Comparison of ENCODE assay signal across 8 cellular contexts in the genomic region with DNA sequence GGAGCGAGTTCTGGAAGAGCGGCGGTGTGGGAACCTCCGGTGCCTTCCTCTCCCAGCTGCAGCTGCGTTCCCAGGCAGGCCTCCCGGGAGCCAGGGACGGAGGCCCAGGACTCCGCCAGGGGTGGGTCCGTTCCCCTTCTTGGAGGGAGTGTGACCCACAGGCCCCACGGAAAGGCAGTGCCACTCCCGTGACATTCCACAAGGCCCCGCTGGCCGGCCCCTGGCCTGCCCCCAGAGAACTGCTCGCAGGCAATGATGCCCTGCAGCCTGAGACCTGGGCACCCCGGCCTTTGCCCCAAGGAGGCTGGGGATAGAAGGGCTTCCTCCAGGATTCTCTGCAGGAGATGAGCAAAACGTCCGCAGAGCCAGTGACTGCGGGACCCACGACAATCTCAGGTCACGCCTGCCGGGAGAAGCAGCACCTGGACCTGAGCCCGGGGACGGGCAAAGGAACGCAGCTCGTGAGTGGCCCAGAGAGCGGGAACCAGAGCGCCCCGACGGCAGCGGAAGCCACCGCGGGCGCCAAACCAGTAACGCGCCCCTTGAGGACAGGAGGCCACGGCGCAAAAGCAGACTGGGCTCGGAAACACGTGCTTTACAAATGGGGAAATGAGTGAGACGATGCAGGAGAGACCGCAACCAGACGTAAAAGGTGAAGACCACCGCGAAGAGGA. TPM values are rescaled to one million over a fixed set of nuclear protein-coding genes. Genes with fewer than 3 reads are reported as not detected.
DNase-seq lines count a peak whose midpoint lies in the region; ATAC-seq and FAIRE-seq lines count a peak whose summit lies in the region.

No MANE protein-coding gene starts in this region.

- peaks cover 3 to 5% of the 10 kb centered on the region in 2 donors for H3K9me3 ChIP-seq in duodenal mucosa (ENCODE audit: control insufficient read depth in 1 of 2, low read length in 2 of 2)

- ATAC-seq in natural killer cell treated with Interleukin-12 subunit alpha and Interleukin-12 subunit beta and Interleukin-15 and Interleukin-18, amount 100 ng/mL, for 72 hours: peak; percentile 61 to 72

- H3K9ac ChIP-seq in duodenal mucosa (ENCODE audit: low read depth in 1 of 2, low read length in 2 of 2): no peak overlapping the region

- H3K27me3 Mint-ChIP-seq in natural killer cell treated with Interleukin-12 subunit alpha and Interleukin-12 subunit beta and Interleukin-15 and Interleukin-18, amount 100 ng/mL, for 72 hours: peaks cover 18 to 22% of the 10 kb centered on the region in 2 donors

- H3K27me3 ChIP-seq in duodenal mucosa (ENCODE audit: control insufficient read depth in 1 of 2, insufficient read depth in 2 of 2, low read length in 2 of 2): no peaks in the 10 kb centered on the region

- FAIRE-seq in urothelium cell line (lab: Jason Lieb, UNC): peak; percentile 89

- no peaks in the 10 kb centered on the region for H3K36me3 Mint-ChIP-seq in natural killer cell treated with Interleukin-12 subunit alpha and Interleukin-12 subunit beta and Interleukin-15 and Interleukin-18, amount 100 ng/mL, for 72 hours

- H3K36me3 ChIP-seq in duodenal mucosa (ENCODE audit: control insufficient read depth in 1 of 2, insufficient read depth in 2 of 2, low read length in 2 of 2): no peaks in the 10 kb centered on the region

- H3K27ac Mint-ChIP-seq in natural killer cell treated with Interleukin-12 subunit alpha and Interleukin-12 subunit beta and Interleukin-15 and Interleukin-18, amount 100 ng/mL, for 72 hours: peak overlapping the region in 1 of 2 donors; percentile 59

- H3K4me1 ChIP-seq in duodenal mucosa (ENCODE audit: control insufficient read depth in 1 of 2, insufficient read depth in 2 of 2, low read length in 2 of 2): no peaks in the 10 kb centered on the region

- H3K9me3 Mint-ChIP-seq in natural killer cell treated with Interleukin-12 subunit alpha and Interleukin-12 subunit beta and Interleukin-15 and Interleukin-18, amount 100 ng/mL, for 72 hours: peaks cover 3% of the 10 kb centered on the region

- peak overlapping the region; percentile 80 for H3K4me3 Mint-ChIP-seq in natural killer cell treated with Interleukin-12 subunit alpha and Interleukin-12 subunit beta and Interleukin-15 and Interleukin-18, amount 100 ng/mL, for 72 hours

- peaks cover 6 to 8% of the 10 kb centered on the region in 2 donors for H3K4me1 Mint-ChIP-seq in natural killer cell treated with Interleukin-12 subunit alpha and Interleukin-12 subunit beta and Interleukin-15 and Interleukin-18, amount 100 ng/mL, for 72 hours (ENCODE audit: low read depth in 2 of 2)

- H3K27ac ChIP-seq in duodenal mucosa (ENCODE audit: low read depth, low read length): no peak overlapping the region

- DNase-seq in activated T-cell treated with anti-CD3 and anti-CD28 coated beads for 24 hours (ENCODE audit: low read depth) (peak; percentile 15), activated T-cell treated with anti-CD3 and anti-CD28 coated beads for 4 hours (no peak), urothelium cell line (ENCODE audit: low spot score) (peak; percentile 93), UCSD-AML1 (lab: John Stamatoyannopoulos, UW; ENCODE audit: unreplicated experiment) (no peak), NCI-H2081 treated with DMSO at 0.1 percent for 48 hours (lab: John Stamatoyannopoulos, UW) (no peak), A172 (ENCODE audit: low spot score) (no peak)
- DNase-seq in natural killer cell treated with Interleukin-12 subunit alpha and Interleukin-12 subunit beta and Interleukin-15 and Interleukin-18, amount 100 ng/mL, for 72 hours (ENCODE audit: low spot score): no peak

- H3K4me3 ChIP-seq in duodenal mucosa (ENCODE audit: low read depth in 1 of 2, low read length in 2 of 2): peak overlapping the region; percentile 21 to 40

RNA-seq across cellular contexts. Expression of gene OBP2B, which starts 9.3 kb away (rescaled TPM):
- total RNA-seq in natural killer cell treated with Interleukin-12 subunit alpha and Interleukin-12 subunit beta and Interleukin-15 and Interleukin-18, amount 100 ng/mL, for 72 hours: not detected
- total RNA-seq in A172 (2014; rRNA removed; shearing (Covaris generic)): not detected in 2 replicates

RNA-seq across cellular contexts. Expression of gene GBGT1, which starts 36.1 kb away (rescaled TPM):
- total RNA-seq in natural killer cell treated with Interleukin-12 subunit alpha and Interleukin-12 subunit beta and Interleukin-15 and Interleukin-18, amount 100 ng/mL, for 72 hours: 1 to 10 TPM; 4.1 to 7.2 TPM
- total RNA-seq in A172 (2014; rRNA removed; shearing (Covaris generic)): 0.96 and 3.1 TPM in 2 replicates

Comparison
In these comparisons a context has a peak if more than half of its experiments do, and no peak if none do; other contexts are left out.
1. DNase-seq: peak in activated T-cell treated with anti-CD3 and anti-CD28 coated beads for 24 hours (single experiment) and urothelium cell line (single experiment); none in activated T-cell treated with anti-CD3 and anti-CD28 coated beads for 4 hours (single experiment), natural killer cell treated with Interleukin-12 subunit alpha and Interleukin-12 subunit beta and Interleukin-15 and Interleukin-18, amount 100 ng/mL, for 72 hours (single experiment), UCSD-AML1 (single experiment), NCI-H2081 treated with DMSO at 0.1 percent for 48 hours (single experiment) and A172 (single experiment).